Comparison of ENCODE assay signal across 8 cellular contexts in genomic region chr17:45231481-45232116, GRCh38. TPM values are rescaled to one million over a fixed set of nuclear protein-coding genes. Genes with fewer than 3 reads are reported as not detected.
DNase-seq lines count a peak whose midpoint lies in the region; ATAC-seq, FAIRE-seq and TF ChIP-seq lines count a peak whose summit lies in the region.

No MANE protein-coding gene starts in this region.

- peak overlapping the region; percentile 99 for H3K27ac Mint-ChIP-seq in natural killer cell

- no peaks in the 10 kb centered on the region for H3K9me3 Mint-ChIP-seq in natural killer cell

- TF ChIP-seq POLR2A in GM12892 (IDR thresholded peaks at IDR 0.05; ENCODE audit: low read depth, low read length) = no peak

- no peak overlapping the region for H3K9ac ChIP-seq in Loucy (ENCODE audit: low read depth, low read length, poor library complexity, severe bottlenecking)

- intact Hi-C loops in natural killer cell (cut with micrococcal nuclease) = no loop called here

- peaks cover 64% of the 10 kb centered on the region for H4K20me1 ChIP-seq in Loucy (ENCODE audit: insufficient read depth, low read length, poor library complexity, severe bottlenecking)

- H3K36me3 ChIP-seq in Loucy (ENCODE audit: insufficient read depth, low read length) = peaks cover 42% of the 10 kb centered on the region; the same call in 1 of the 2 replicates
- no peaks in the 10 kb centered on the region for H3K36me3 ChIP-seq in bronchial epithelial cell (ENCODE audit: control insufficient read depth, insufficient read depth, low read length)

- no peak overlapping the region for H3K4me3 Mint-ChIP-seq in natural killer cell

- H3K9me3 ChIP-seq in Loucy (ENCODE audit: insufficient read depth, low read depth, low read length) = no peaks in the 10 kb centered on the region

- ATAC-seq in natural killer cell = no peak

- H3K36me3 Mint-ChIP-seq in natural killer cell = no peaks in the 10 kb centered on the region

- peak overlapping the region; percentile 2 for H3K4me2 ChIP-seq in Loucy (ENCODE audit: low read depth, low read length, poor library complexity, severe bottlenecking)

- H3F3A ChIP-seq in Loucy (ENCODE audit: low read depth) = no peaks in the 10 kb centered on the region

- FAIRE-seq in bronchial epithelial cell (lab: Jason Lieb, UNC) = no peak
- no peak for FAIRE-seq in GM12892 (lab: Jason Lieb, UNC)

- H3K27me3 Mint-ChIP-seq in natural killer cell (ENCODE audit: low read depth in 2 of 2) = no peaks in the 10 kb centered on the region

- DNase-seq in DMS79 (lab: John Stamatoyannopoulos, UW) (peak; percentile 21), bronchial epithelial cell (ENCODE audit: low read depth) (no peak), natural killer cell (no peak), NCI-H345 treated with DMSO at 0.1 percent for 48 hours (lab: John Stamatoyannopoulos, UW; ENCODE audit: unreplicated experiment) (no peak), GM12892 (ENCODE audit: insufficient read length) (no peak), COLO829 (ENCODE audit: low spot score) (no peak)
- DNase-seq in central memory CD4-positive, alpha-beta T cell = no peak

- H3K4me1 Mint-ChIP-seq in natural killer cell = peaks cover 62 to 89% of the 10 kb centered on the region in 2 donors

- peaks cover 83% of the 10 kb centered on the region for H3K79me2 ChIP-seq in Loucy (ENCODE audit: insufficient read depth, low read length)

- H3K4me1 ChIP-seq in Loucy (ENCODE audit: insufficient read depth, low read length, poor library complexity, severe bottlenecking) = peaks cover 50% of the 10 kb centered on the region

- H3K4me3 ChIP-seq in Loucy (ENCODE audit: low read length, poor library complexity, severe bottlenecking) (no peak overlapping the region), bronchial epithelial cell (ENCODE audit: low read depth, low read length) (no peak overlapping the region)

- no peaks in the 10 kb centered on the region for H3K27me3 ChIP-seq in Loucy (ENCODE audit: insufficient read depth, low read length, poor library complexity, severe bottlenecking)
- no peaks in the 10 kb centered on the region for H3K27me3 ChIP-seq in bronchial epithelial cell (ENCODE audit: control insufficient read depth, insufficient read depth, low read length)

- no peaks in the 10 kb centered on the region for H3K9me2 ChIP-seq in Loucy (replicated peaks; ENCODE audit: low read depth, low read length)

- TF ChIP-seq CTCF in Loucy (conservative IDR thresholded peaks at IDR 0.05; ENCODE audit: low read length) = peak; percentile 62
- TF ChIP-seq CTCF in bronchial epithelial cell (IDR thresholded peaks at IDR 0.05; ENCODE audit: insufficient read depth, low read length, severe bottlenecking) = peak; percentile 36
- TF ChIP-seq CTCF in natural killer cell (IDR thresholded peaks at IDR 0.05) = peak; percentile 15

- H2AFZ ChIP-seq in Loucy (ENCODE audit: low read length) = no peak overlapping the region

RNA-seq across cellular contexts. Expression of gene FMNL1, which starts 9.9 kb away (rescaled TPM):
- 0.53 and 2.0 TPM in 2 replicates for total RNA-seq in bronchial epithelial cell
- 100 to 1,000 TPM; 741 to 836 (median 752) TPM for total RNA-seq in natural killer cell
- 54.8 TPM for polyA plus RNA-seq in GM12892 (2012; ENCODE audit: missing spikeins)

RNA-seq across cellular contexts. Expression of gene SPATA32, which starts 30.3 kb away (rescaled TPM):
- total RNA-seq in bronchial epithelial cell (under 0.01 TPM in 1 of 2 replicates, not detected in the other), natural killer cell (under 1 TPM in 1 of 3 donors, not detected in 2; 0.43 TPM)
- 0.74 TPM for polyA plus RNA-seq in GM12892 (2012; ENCODE audit: missing spikeins)

Comparison
In these comparisons a context has a peak if more than half of its experiments do, and no peak if none do; other contexts are left out.
1. RNA of gene FMNL1, which starts 9.9 kb away (total RNA-seq): 741 to 836 TPM in natural killer cell; 0.53 to 2.0 TPM in bronchial epithelial cell; every median in the first group is over 100 times any median in the second.
2. Peak in every context shown above with its lines, with median percentiles within 50 percentile points of each other: CTCF ChIP-seq.